19 cellular contexts compared by ENCODE assay signal in genomic region chr10:44936314-44936975, GRCh38. TPM values are rescaled to one million over a fixed set of nuclear protein-coding genes. Genes with fewer than 3 reads are reported as not detected.
DNase-seq lines count a peak whose midpoint lies in the region; ATAC-seq and TF ChIP-seq lines count a peak whose summit lies in the region.
"Had no signal": no experiment of that assay in that cellular context is flagged by ENCODE, and none has a peak within 500 bp of the region (broad histone marks: within the 10 kb centered on the region; RNA-seq: fewer than 3 reads in every experiment).

No MANE protein-coding gene starts in this region.

- no peaks in the 10 kb centered on the region for H3K36me3 ChIP-seq in esophagus muscularis mucosa
- H3K36me3 ChIP-seq in smooth muscle cell (ENCODE audit: low read depth): no peaks in the 10 kb centered on the region
- no peaks in the 10 kb centered on the region for H3K36me3 ChIP-seq in stomach
- no peaks in the 10 kb centered on the region for H3K36me3 ChIP-seq in testis (ENCODE audit: low read depth, missing control alignments)
- H3K36me3 ChIP-seq: HAP-1, prostate gland, uterus had no signal

- no peak for TF ChIP-seq CTCF in CD14-positive monocyte (IDR thresholded peaks at IDR 0.05)
- TF ChIP-seq CTCF in esophagus muscularis mucosa (IDR thresholded peaks at IDR 0.05): no peak
- no peak for TF ChIP-seq CTCF in smooth muscle cell (IDR thresholded peaks at IDR 0.05; ENCODE audit: borderline replicate concordance, insufficient read depth, poor library complexity, severe bottlenecking)
- TF ChIP-seq CTCF in stomach (IDR thresholded peaks at IDR 0.05): no peak
- TF ChIP-seq CTCF in testis (IDR thresholded peaks at IDR 0.05): no peak

- peaks cover 82% of the 10 kb centered on the region for H3K4me1 Mint-ChIP-seq in CD14-positive monocyte

- TF ChIP-seq POLR2A in esophagus muscularis mucosa (IDR thresholded peaks at IDR 0.05; ENCODE audit: low read depth): no peak
- no peak for TF ChIP-seq POLR2A in stomach (IDR thresholded peaks at IDR 0.05)
- TF ChIP-seq POLR2A in testis (IDR thresholded peaks at IDR 0.05): no peak

- TF ChIP-seq EP300 in esophagus muscularis mucosa (IDR thresholded peaks at IDR 0.05): no peak
- no peak for TF ChIP-seq EP300 in stomach (IDR thresholded peaks at IDR 0.05)

- DNase-seq in CD14-positive monocyte (ENCODE audit: low spot score) (no peak), esophagus muscularis mucosa (ENCODE audit: extremely low spot score) (no peak), smooth muscle cell (lab: John Stamatoyannopoulos, UW; ENCODE audit: unreplicated experiment) (no peak), stomach (no peak), NCI-H510A treated with DMSO at 0.1 percent for 48 hours (lab: John Stamatoyannopoulos, UW) (no peak), testis (no peak)
- peak; percentile 51 for DNase-seq in Jurkat, Clone E6-1 (ENCODE audit: low read depth, low spot score)
- DNase-seq: activated CD4-positive, alpha-beta T cell treated with anti-CD3 and anti-CD28 coated beads, Interleukin-2, amount 50 U/mL, for 1 hour; activated naive CD4-positive, alpha-beta T cell treated with anti-CD3 and anti-CD28 coated beads, Interleukin-2, amount 50 U/mL, for 16 hours; activated T-cell treated with anti-CD3 and anti-CD28 coated beads, Interleukin-2, amount 50 U/mL, for 24 hours; effector CD4-positive, alpha-beta T cell; NCI-H2029; T-cell; uterus had no signal

- H3K27me3 ChIP-seq in esophagus muscularis mucosa (no peaks in the 10 kb centered on the region), smooth muscle cell (ENCODE audit: low read depth) (no peaks in the 10 kb centered on the region), stomach (no peaks in the 10 kb centered on the region), testis (no peaks in the 10 kb centered on the region)
- H3K27me3 ChIP-seq: uterus had no signal

- no peak overlapping the region for H3K4me2 ChIP-seq in smooth muscle cell

- H4K20me1 ChIP-seq in smooth muscle cell (ENCODE audit: low read depth): no peaks in the 10 kb centered on the region

- no peak overlapping the region for H2AFZ ChIP-seq in smooth muscle cell (ENCODE audit: low read depth)

- intact Hi-C loops in CD14-positive monocyte (cut with micrococcal nuclease): no loop called here
- intact Hi-C loops in esophagus muscularis mucosa (cut with DNase I): no loop called here
- intact Hi-C loops in stomach (cut with DNase I; ENCODE audit: low total_unique reads): no loop called here
- intact Hi-C loops in testis (cut with DNase I; ENCODE audit: low total_unique reads): no loop called here

- H3K36me3 Mint-ChIP-seq in CD14-positive monocyte: no peaks in the 10 kb centered on the region
- H3K36me3 Mint-ChIP-seq: stimulated activated memory B cell treated with anti-CD40 and anti-IgM and Interleukin-4, amounts not matched to agents 10 μg/mL and 1 μg/mL and 100 μg/mL, for 72 hours; T-cell had no signal

- no peaks in the 10 kb centered on the region for H3F3A ChIP-seq in smooth muscle cell (ENCODE audit: low read depth)

- peak overlapping the region in 1 of 2 donors; percentile 48 for H3K4me3 Mint-ChIP-seq in CD14-positive monocyte
- H3K4me3 Mint-ChIP-seq: activated T-cell treated with anti-CD3 and anti-CD28 coated beads, Interleukin-2, amount 50 U/mL, for 24 hours; stimulated activated memory B cell treated with anti-CD40 and anti-IgM and Interleukin-4, amounts not matched to agents 10 μg/mL and 1 μg/mL and 100 μg/mL, for 72 hours; T-cell had no signal

- H3K9me3 Mint-ChIP-seq in CD14-positive monocyte: peaks cover 0 to 6% (median under 1%) of the 10 kb centered on the region in 7 donors

- H3K9me3 ChIP-seq in esophagus muscularis mucosa (no peaks in the 10 kb centered on the region), smooth muscle cell (replicated peaks; ENCODE audit: low read depth) (no peaks in the 10 kb centered on the region), stomach (no peaks in the 10 kb centered on the region), testis (no peaks in the 10 kb centered on the region)
- H3K9me3 ChIP-seq: HAP-1, prostate gland, uterus had no signal

- H3K27ac Mint-ChIP-seq in CD14-positive monocyte: peak overlapping the region in 6 of 7 donors; percentile 30 to 88 (median 80)
- H3K27ac Mint-ChIP-seq: activated T-cell treated with anti-CD3 and anti-CD28 coated beads, Interleukin-2, amount 50 U/mL, for 24 hours; stimulated activated memory B cell treated with anti-CD40 and anti-IgM and Interleukin-4, amounts not matched to agents 10 μg/mL and 1 μg/mL and 100 μg/mL, for 72 hours; T-cell had no signal

- ATAC-seq in HG03135 (IDR thresholded peaks at IDR 0.05; ENCODE audit: unreplicated experiment): no peak
- ATAC-seq: stimulated activated memory B cell treated with anti-CD40 and anti-IgM and Interleukin-4, amounts not matched to agents 10 μg/mL and 1 μg/mL and 100 μg/mL, for 72 hours; T-cell had no signal

- H3K4me1 ChIP-seq in esophagus muscularis mucosa (peaks cover 36 to 43% (median 41%) of the 10 kb centered on the region in 4 donors), smooth muscle cell (ENCODE audit: low read depth) (no peaks in the 10 kb centered on the region), stomach (peaks cover 11 to 29% (median 21%) of the 10 kb centered on the region in 4 donors), testis (peaks cover 10% of the 10 kb centered on the region)
- H3K4me1 ChIP-seq: HAP-1, prostate gland had no signal

- H3K4me3 ChIP-seq in Jurkat, Clone E6-1 (ENCODE audit: low read length): no peak overlapping the region
- H3K4me3 ChIP-seq in esophagus muscularis mucosa (no peak overlapping the region), smooth muscle cell (no peak overlapping the region), stomach (no peak overlapping the region), testis (no peak overlapping the region)
- H3K4me3 ChIP-seq: HAP-1, prostate gland, uterus had no signal

- no peak overlapping the region for H3K9ac ChIP-seq in smooth muscle cell (ENCODE audit: low read depth)

- no peaks in the 10 kb centered on the region for H3K79me2 ChIP-seq in smooth muscle cell (ENCODE audit: low read depth)

- WGBS in esophagus muscularis mucosa: 82% methylated on average over 7 of the region's 7 CpGs
- 87% methylated on average over 7 of the region's 7 CpGs for WGBS in smooth muscle cell (ENCODE audit: low lambda C conversion rate)
- 76 to 88% (median 85%) methylated on average over 7 of the region's 7 CpGs for WGBS in stomach, 5 donors
- WGBS in testis, 2 donors: 88 to 92% methylated on average over 7 of the region's 7 CpGs

- peaks cover 0 to 9% (median 0%) of the 10 kb centered on the region in 3 donors for H3K27me3 Mint-ChIP-seq in CD14-positive monocyte (ENCODE audit: low read depth in 3 of 3)

- H3K27ac ChIP-seq in esophagus muscularis mucosa (replicated peaks in 1 of 4) (peak overlapping the region; percentile 13 to 61 (median 38)), smooth muscle cell (ENCODE audit: low read depth) (peak overlapping the region; percentile 62), stomach (peak overlapping the region in 2 of 5 donors; percentile 16 to 22), testis (no peak overlapping the region)
- H3K27ac ChIP-seq: prostate gland, uterus had no signal

RNA-seq across cellular contexts. Expression of gene RASSF4, which starts 23.2 kb away (rescaled TPM):
- 100 to 1,000 TPM; 117 to 120 TPM for polyA plus RNA-seq in CD14-positive monocyte
- 11.1 TPM for polyA plus RNA-seq in Jurkat, Clone E6-1 (2012; ENCODE audit: insufficient read depth, insufficient read length)
- 10 to 100 TPM; 27.6 to 41.5 (median 32.7) TPM for total RNA-seq in esophagus muscularis mucosa
- total RNA-seq in smooth muscle cell: 6.5 and 8.3 TPM in 2 replicates
- 13.0 and 14.8 TPM in 2 replicates for polyA plus RNA-seq in smooth muscle cell
- 10 to 100 TPM in 4 of 5 donors, 1 to 10 TPM in 1; 7.8 to 74.5 (median 22.7) TPM for total RNA-seq in stomach
- polyA plus RNA-seq in stomach: 10 to 100 TPM in 2 of 3 donors, 1 to 10 TPM in 1; 7.8 to 13.7 (median 10.4) TPM
- 10 to 100 TPM; 53.1 to 68.1 TPM for total RNA-seq in testis
- polyA plus RNA-seq in testis (ENCODE audit: insufficient read depth, low read depth, low replicate concordance): 28.2 TPM

RNA-seq across cellular contexts. Expression of gene TMEM72, which starts 25.3 kb away (rescaled TPM):
- not detected for polyA plus RNA-seq in CD14-positive monocyte
- not detected for polyA plus RNA-seq in Jurkat, Clone E6-1 (2012; ENCODE audit: insufficient read depth, insufficient read length)
- total RNA-seq in esophagus muscularis mucosa: not detected
- not detected in 2 replicates for total RNA-seq in smooth muscle cell
- polyA plus RNA-seq in smooth muscle cell: not detected in 2 replicates
- 10 to 100 TPM in 1 of 5 donors, 1 to 10 TPM in 1, not detected in 3; 1.3 to 30.4 TPM for total RNA-seq in stomach
- polyA plus RNA-seq in stomach: under 1 TPM in 1 of 3 donors, not detected in 2; 0.13 TPM
- 1 to 10 TPM; 1.5 to 8.7 TPM for total RNA-seq in testis
- polyA plus RNA-seq in testis (ENCODE audit: insufficient read depth, low read depth, low replicate concordance): 3.0 TPM
- total RNA-seq: NCI-H460 had no signal

RNA-seq across cellular contexts. Expression of gene DEPP1, which starts 42.2 kb away (rescaled TPM):
- polyA plus RNA-seq in CD14-positive monocyte (not detected), smooth muscle cell (12.9 and 18.8 TPM in 2 replicates), stomach (10 to 100 TPM; 24.4 to 65.1 (median 42.0) TPM), testis (ENCODE audit: insufficient read depth, low read depth, low replicate concordance) (29.1 TPM)
- polyA plus RNA-seq in Jurkat, Clone E6-1 (2012; ENCODE audit: insufficient read depth, insufficient read length): not detected
- total RNA-seq in esophagus muscularis mucosa (100 to 1,000 TPM in 2 of 4 donors, 10 to 100 TPM in 2; 32.0 to 413 (median 126) TPM), smooth muscle cell (10.1 and 13.2 TPM in 2 replicates), stomach (10 to 100 TPM in 4 of 5 donors, 1 to 10 TPM in 1; 9.8 to 72.9 (median 29.0) TPM), testis (10 to 100 TPM; 33.1 to 84.9 TPM)

Comparison
In these comparisons a context has a peak if more than half of its experiments do, and no peak if none do; other contexts are left out.
1. H3K27ac ChIP-seq: peak in esophagus muscularis mucosa (4 of 4) and smooth muscle cell (single experiment); none in testis (0 of 2).